In genomic region chr21:44461438-44462089, GRCh38 we compare ENCODE assay signal across 14 cellular contexts. TPM values are rescaled to one million over a fixed set of nuclear protein-coding genes. Genes with fewer than 3 reads are reported as not detected.
A peak's percentile ranks its signal among the peaks of the same experiment; 100 is the strongest.
DNase-seq lines count a peak whose midpoint lies in the region; ATAC-seq, FAIRE-seq and TF ChIP-seq lines count a peak whose summit lies in the region.
"Had no signal": no experiment of that assay in that cellular context is flagged by ENCODE, and none has a peak within 500 bp of the region (broad histone marks: within the 10 kb centered on the region; RNA-seq: fewer than 3 reads in every experiment).

No MANE protein-coding gene starts in this region.

- H3K27me3 ChIP-seq in PC-3 (ENCODE audit: low read length) (no peaks in the 10 kb centered on the region), neural progenitor cell (no peaks in the 10 kb centered on the region)

- no peak for FAIRE-seq in D721Med (lab: Jason Lieb, UNC)
- no peak for FAIRE-seq in RCC 7860 (lab: Jason Lieb, UNC)

- H3K9me3 Mint-ChIP-seq in neural progenitor cell, result no peaks in the 10 kb centered on the region

- POLR2A ChIA-PET in PC-3 (lab: Charles Lee; ENCODE audit: unreplicated experiment), result no interaction called here

- no peak overlapping the region for H3K9ac ChIP-seq in PC-3 (ENCODE audit: low read length)
- H3K9ac ChIP-seq in neural progenitor cell, result no peak overlapping the region

- H3K36me3 Mint-ChIP-seq in neural progenitor cell, result no peaks in the 10 kb centered on the region

- DNase-seq in AG10803 (ENCODE audit: low read depth) (peak; percentile 12), PC-3 (no peak), left cardiac atrium (no peak), neural progenitor cell (ENCODE audit: low spot score) (peak; percentile 40), NCI-H2107 treated with DMSO at 0.1 percent for 48 hours (lab: John Stamatoyannopoulos, UW; ENCODE audit: unreplicated experiment) (no peak), D721Med (ENCODE audit: insufficient read length, low spot score) (no peak), RCC 7860 (ENCODE audit: low spot score) (no peak)
- DNase-seq: activated CD4-positive, CD25-positive, alpha-beta regulatory T cell treated with anti-CD3 and anti-CD28 coated beads, Interleukin-2, amount 50 U/mL, for 72 hours; activated T-cell treated with anti-CD3 and anti-CD28 coated beads for 4 hours; GOT3; lower lobe of right lung; NCI-H2107; SW 1271 had no signal

- no peak overlapping the region for H3K4me3 Mint-ChIP-seq in neural progenitor cell

- H3K4me2 ChIP-seq in PC-3 (ENCODE audit: low read length) (no peak overlapping the region), neural progenitor cell (no peak overlapping the region)

- H3K27ac Mint-ChIP-seq in neural progenitor cell, result peak overlapping the region; percentile 62

- H4K20me1 ChIP-seq in PC-3 (ENCODE audit: low read length), result no peaks in the 10 kb centered on the region
- H4K20me1 ChIP-seq in neural progenitor cell (ENCODE audit: low read depth), result no peaks in the 10 kb centered on the region

- no peak overlapping the region for H2AFZ ChIP-seq in PC-3 (ENCODE audit: low read length)
- H2AFZ ChIP-seq in neural progenitor cell (replicated peaks), result no peak overlapping the region

- ATAC-seq in PC-3, result peak; percentile 54; the same call in 1 of the 2 replicates
- ATAC-seq in left cardiac atrium, result peak; percentile 61 to 86
- ATAC-seq in GM21576 (IDR thresholded peaks at IDR 0.05; ENCODE audit: unreplicated experiment), result no peak

- no peaks in the 10 kb centered on the region for H3K79me2 ChIP-seq in PC-3 (ENCODE audit: low read length)
- no peaks in the 10 kb centered on the region for H3K79me2 ChIP-seq in neural progenitor cell (ENCODE audit: low read depth)

- CTCF ChIA-PET in PC-3 (lab: Charles Lee), result interaction anchor here (1.0 kb wide), 1 partner anchor 332 kb away, joined by 3 read pairs; no protein-coding TSS in a partner anchor

- no peak; the same call in 1 of the 2 replicates for TF ChIP-seq CTCF in AG10803 (conservative IDR thresholded peaks at IDR 0.05; ENCODE audit: low read length)
- TF ChIP-seq CTCF in PC-3 (conservative IDR thresholded peaks at IDR 0.05; ENCODE audit: low read depth, low read length), result peak; percentile 27; the same call in 1 of the 2 replicates
- TF ChIP-seq CTCF in neural progenitor cell (IDR thresholded peaks at IDR 0.05), result peak; percentile 42
- no peak for TF ChIP-seq CTCF in D721Med (IDR thresholded peaks at IDR 0.05; ENCODE audit: insufficient read depth, missing control alignments)

- H3K4me1 ChIP-seq in PC-3 (ENCODE audit: insufficient read depth, low read length) (no peaks in the 10 kb centered on the region), neural progenitor cell (no peaks in the 10 kb centered on the region)

- H3K27ac ChIP-seq in PC-3 (ENCODE audit: low read length) (no peak overlapping the region), neural progenitor cell (no peak overlapping the region)
- H3K27ac ChIP-seq: lower lobe of right lung had no signal

- H3K36me3 ChIP-seq in PC-3 (ENCODE audit: low read depth, low read length) (no peaks in the 10 kb centered on the region), neural progenitor cell (no peaks in the 10 kb centered on the region)
- H3K36me3 ChIP-seq: lower lobe of right lung had no signal

- no peaks in the 10 kb centered on the region for H3K9me2 ChIP-seq in PC-3 (replicated peaks; ENCODE audit: low read length)

- no TSS peak for BruUV-seq in PC-3 (replicated peaks; lab: Mats Ljungman, UMichigan)

- H3F3A ChIP-seq in PC-3 (ENCODE audit: low read length, unreplicated experiment) (no peaks in the 10 kb centered on the region), neural progenitor cell (ENCODE audit: low read depth) (no peaks in the 10 kb centered on the region)

- H3K9me3 ChIP-seq in PC-3 (ENCODE audit: low read length), result no peaks in the 10 kb centered on the region
- H3K9me3 ChIP-seq in neural progenitor cell (ENCODE audit: low read depth), result no peaks in the 10 kb centered on the region
- H3K9me3 ChIP-seq: lower lobe of right lung had no signal

- no peak overlapping the region for H3K4me3 ChIP-seq in AG10803 (ENCODE audit: low read length)
- no peak overlapping the region for H3K4me3 ChIP-seq in PC-3 (ENCODE audit: low read length)
- H3K4me3 ChIP-seq in neural progenitor cell, result no peak overlapping the region
- H3K4me3 ChIP-seq: lower lobe of right lung had no signal

- H3K27me3 Mint-ChIP-seq in neural progenitor cell (ENCODE audit: insufficient read depth, low read depth), result peaks cover 4% of the 10 kb centered on the region

- peaks cover 11% of the 10 kb centered on the region for H3K4me1 Mint-ChIP-seq in neural progenitor cell

- intact Hi-C loops in PC-3 (cut with micrococcal nuclease) (no loop called here), left cardiac atrium (cut with DNase I) (no loop called here)

RNA-seq across cellular contexts. Expression of gene LRRC3, which starts 6.3 kb away (rescaled TPM):
- total RNA-seq in PC-3 (2014; rRNA removed) (3.1 and 4.1 TPM in 2 replicates), left cardiac atrium (1 to 10 TPM; 1.4 to 2.5 TPM), neural progenitor cell (ENCODE audit: low replicate concordance) (2.5 and 4.9 TPM in 2 replicates)

Comparison
In these comparisons a context has a peak if more than half of its experiments do, and no peak if none do; other contexts are left out.
1. DNase-seq: peak in AG10803 (single experiment) and neural progenitor cell (single experiment); none in PC-3 (single experiment), left cardiac atrium (single experiment), NCI-H2107 treated with DMSO at 0.1 percent for 48 hours (single experiment), D721Med (single experiment) and RCC 7860 (single experiment).
2. CTCF ChIP-seq: peak in PC-3 (single experiment) and neural progenitor cell (single experiment); none in AG10803 (single experiment) and D721Med (single experiment).